Comparison of ENCODE assay signal across 15 cellular contexts in genomic region chr7:30717181-30717580, GRCh38. TPM values are rescaled to one million over a fixed set of nuclear protein-coding genes. Genes with fewer than 3 reads are reported as not detected.
DNase-seq lines count a peak whose midpoint lies in the region; ATAC-seq and TF ChIP-seq lines count a peak whose summit lies in the region.
"Had no signal": no experiment of that assay in that cellular context is flagged by ENCODE, and none has a peak within 500 bp of the region (broad histone marks: within the 10 kb centered on the region; RNA-seq: fewer than 3 reads in every experiment).

No MANE protein-coding gene starts in this region.

- H3K18ac ChIP-seq in H9 (ENCODE audit: insufficient read length, low read depth, low read length), result no peak overlapping the region

- intact Hi-C loops in A673 (cut with micrococcal nuclease; ENCODE audit: unreplicated experiment) (no loop called here), sigmoid colon (cut with DNase I) (no loop called here)

- H3K9me3 Mint-ChIP-seq in H9, result peaks cover 32 to 34% of the 10 kb centered on the region in 2 experiments

- H2BK20ac ChIP-seq in H9 (ENCODE audit: low read depth, low read length, poor library complexity, severe bottlenecking), result no peak overlapping the region

- in situ Hi-C loops in GM13977 (cut with MboI; ENCODE audit: low pct_unique_long_range_greater_than_20kb, low sequenced_read_pairs, unreplicated experiment), result no loop called here

- TF ChIP-seq CTCF in A673 (conservative IDR thresholded peaks at IDR 0.05; ENCODE audit: low read depth, low read length), result 0 out of 2 replicates have a peak, but pooled peaks have one; percentile 13
- TF ChIP-seq CTCF in H9 (conservative IDR thresholded peaks at IDR 0.05), result peak; percentile 55
- no peak for TF ChIP-seq CTCF in RWPE2 (IDR thresholded peaks at IDR 0.05; ENCODE audit: poor library complexity, severe bottlenecking)
- no peak for TF ChIP-seq CTCF in sigmoid colon (IDR thresholded peaks at IDR 0.05)
- no peak for TF ChIP-seq CTCF in GM13977 (IDR thresholded peaks at IDR 0.05; ENCODE audit: extremely low read depth, insufficient read depth, missing control alignments)

- no peak overlapping the region for H3K56ac ChIP-seq in H9 (ENCODE audit: insufficient read length, low read depth, low read length)

- no CpG with 5 or more reads among the region's 2 CpGs for WGBS in H9 (ENCODE audit: extremely low coverage, insufficient read length, low lambda C conversion rate)
- 78 to 79% methylated on average over 2 of the region's 2 CpGs for WGBS in sigmoid colon, 2 donors

- no peak overlapping the region for H2AK5ac ChIP-seq in H9 (ENCODE audit: insufficient read length, low read length)

- H3T11ph ChIP-seq in H9 (ENCODE audit: low read length), result no peak overlapping the region

- no peak overlapping the region for H3K4ac ChIP-seq in H9 (ENCODE audit: low read depth, low read length)

- POLR2A ChIA-PET in A673 (lab: Charles Lee; ENCODE audit: low non-redundant PET), result no interaction called here

- no peak overlapping the region for H3K4me3 ChIP-seq in A673 (ENCODE audit: low read depth, low read length, poor library complexity, severe bottlenecking)
- H3K4me3 ChIP-seq in RWPE2 (ENCODE audit: severe bottlenecking), result no peak overlapping the region
- H3K4me3 ChIP-seq in sigmoid colon, result no peak overlapping the region
- H3K4me3 ChIP-seq: K562, pancreas had no signal

- H3K27ac ChIP-seq in A673 (ENCODE audit: low read depth, low read length, poor library complexity, severe bottlenecking) (no peak overlapping the region), H9 (ENCODE audit: insufficient read length, low read depth, low read length) (no peak overlapping the region), RWPE2 (ENCODE audit: poor library complexity, severe bottlenecking) (no peak overlapping the region), sigmoid colon (peak overlapping the region in 1 of 4 donors; percentile 19)
- H3K27ac ChIP-seq: pancreas had no signal

- H3K27ac Mint-ChIP-seq in H9 (no peak overlapping the region), T-helper 17 cell (no peak overlapping the region)
- H3K27ac Mint-ChIP-seq: T-helper 1 cell treated with Interleukin-12 subunit alpha and Interleukin-12 subunit beta and Interleukin-4 antibody, amounts not matched to agents 30 μg/mL and 1 μg/mL, for 36 hours had no signal

- no peaks in the 10 kb centered on the region for H3K23me2 ChIP-seq in H9 (ENCODE audit: insufficient read length, low read depth, low read length, poor library complexity, severe bottlenecking)

- DNase-seq in A673 (ENCODE audit: low spot score) (peak; percentile 41), H9 (peak; percentile 71), RWPE2 (ENCODE audit: low spot score) (no peak), iPS-NIHi7 (ENCODE audit: extremely low spot score) (peak; percentile 63), sigmoid colon (no peak), T-helper 17 cell (no peak), anterior cingulate cortex (lab: John Stamatoyannopoulos, UW) (no peak), GM13977 (ENCODE audit: low spot score) (no peak)
- DNase-seq: activated CD4-positive, alpha-beta T cell treated with anti-CD3 and anti-CD28 coated beads, Interleukin-2, amount 50 U/mL, for 4 hours; DMS79; NCI-H2081; pancreas; stimulated activated CD8-positive, alpha-beta memory T cell treated with anti-CD3 and anti-CD28 coated beads, Interleukin-4, amount 100 ng/mL, for 48 hours had no signal

- no peak overlapping the region for H3K4me2 ChIP-seq in H9 (ENCODE audit: insufficient read depth, insufficient read length, low read length)

- H3K4me3 Mint-ChIP-seq in H9, result no peak overlapping the region
- no peak overlapping the region for H3K4me3 Mint-ChIP-seq in T-helper 17 cell
- H3K4me3 Mint-ChIP-seq: T-helper 1 cell treated with Interleukin-12 subunit alpha and Interleukin-12 subunit beta and Interleukin-4 antibody, amounts not matched to agents 30 μg/mL and 1 μg/mL, for 36 hours had no signal

- no peak overlapping the region for H3K9ac ChIP-seq in H9 (ENCODE audit: extremely low read depth, insufficient read length, low read length)

- no TSS peak for BruUV-seq in A673 (replicated peaks; lab: Mats Ljungman, UMichigan)

- H4K8ac ChIP-seq in H9 (replicated peaks; ENCODE audit: insufficient read length, low read depth, low read length), result no peak overlapping the region

- no peak overlapping the region for H4K91ac ChIP-seq in H9 (ENCODE audit: insufficient read length, low read depth, low read length)

- no peaks in the 10 kb centered on the region for H3K79me1 ChIP-seq in H9 (ENCODE audit: insufficient read depth, low read depth, low read length, poor library complexity, severe bottlenecking)

- H3K4me1 Mint-ChIP-seq in H9 (peaks cover under 1 to 5% of the 10 kb centered on the region in 2 experiments; a peak in 1 of 4 replicates), T-helper 17 cell (no peaks in the 10 kb centered on the region)

- H3K27me3 Mint-ChIP-seq in H9 (ENCODE audit: low read depth) (peaks cover 19% of the 10 kb centered on the region), T-helper 17 cell (no peaks in the 10 kb centered on the region)

- no peak overlapping the region for H3K23ac ChIP-seq in H9 (ENCODE audit: insufficient read length, low read depth, low read length)

- peaks cover 18 to 25% (median 23%) of the 10 kb centered on the region in 3 experiments for H3K36me3 Mint-ChIP-seq in H9 (ENCODE audit: insufficient read depth in 1 of 3, low read depth in 3 of 3)
- H3K36me3 Mint-ChIP-seq in T-helper 17 cell (ENCODE audit: low read depth), result peaks cover 12% of the 10 kb centered on the region

- H2AFZ ChIP-seq in H9 (ENCODE audit: low read length), result no peak overlapping the region

- no peak overlapping the region for H2BK12ac ChIP-seq in H9 (ENCODE audit: insufficient read length, low read depth, low read length)

- no peak overlapping the region for H4K5ac ChIP-seq in H9 (ENCODE audit: insufficient read length, low read depth, low read length)

- no peaks in the 10 kb centered on the region for H3K4me1 ChIP-seq in A673 (ENCODE audit: insufficient read depth, low read length, poor library complexity, severe bottlenecking)
- H3K4me1 ChIP-seq in H9 (ENCODE audit: insufficient read depth, low read length), result no peaks in the 10 kb centered on the region
- H3K4me1 ChIP-seq in RWPE2 (ENCODE audit: insufficient read depth, poor library complexity, severe bottlenecking), result no peaks in the 10 kb centered on the region
- H3K4me1 ChIP-seq in sigmoid colon, result peaks cover 0 to 8% (median 0%) of the 10 kb centered on the region in 4 donors
- H3K4me1 ChIP-seq: pancreas had no signal

- H3K9me3 ChIP-seq in A673 (ENCODE audit: low read depth, low read length, poor library complexity, severe bottlenecking) (no peaks in the 10 kb centered on the region), H9 (ENCODE audit: control insufficient read depth, low read depth, low read length) (peaks cover 10% of the 10 kb centered on the region), RWPE2 (ENCODE audit: severe bottlenecking) (peaks cover 4% of the 10 kb centered on the region), sigmoid colon (peaks cover 0 to 8% (median 2%) of the 10 kb centered on the region in 4 donors), T-helper 17 cell (ENCODE audit: control insufficient read depth, low read length, poor library complexity, severe bottlenecking) (no peaks in the 10 kb centered on the region)
- H3K9me3 ChIP-seq: pancreas had no signal

- CTCF ChIA-PET in A673 (lab: Charles Lee), result no interaction called here

- H3K36me3 ChIP-seq in A673 (ENCODE audit: insufficient read depth, low read length, poor library complexity, severe bottlenecking), result no peaks in the 10 kb centered on the region
- H3K36me3 ChIP-seq in RWPE2 (ENCODE audit: low read depth), result no peaks in the 10 kb centered on the region
- no peaks in the 10 kb centered on the region for H3K36me3 ChIP-seq in sigmoid colon
- H3K36me3 ChIP-seq: pancreas had no signal

- H4K20me1 ChIP-seq in H9 (ENCODE audit: control insufficient read depth, insufficient read depth, insufficient read length), result no peaks in the 10 kb centered on the region

- H3K79me2 ChIP-seq in H9 (ENCODE audit: insufficient read depth, low read length), result no peaks in the 10 kb centered on the region

- H2BK120ac ChIP-seq in H9 (ENCODE audit: low read depth, low read length, poor library complexity, severe bottlenecking), result no peak overlapping the region

- no peak overlapping the region for H3K14ac ChIP-seq in H9 (ENCODE audit: insufficient read depth, low read length)

- H2BK15ac ChIP-seq in H9 (ENCODE audit: low read depth, low read length), result no peak overlapping the region

- no peak overlapping the region for H2BK5ac ChIP-seq in H9 (ENCODE audit: insufficient read length, low read length)

- no peak for TF ChIP-seq POLR2A in sigmoid colon (IDR thresholded peaks at IDR 0.05)

- peak; percentile 80 for ATAC-seq in RWPE2 (ENCODE audit: low read depth)
- no peak for ATAC-seq in T-helper 17 cell
- ATAC-seq: K562, pancreas had no signal

- H3K27me3 ChIP-seq in A673 (replicated peaks; ENCODE audit: insufficient read depth, low read depth, low read length, poor library complexity) (peaks cover under 1% of the 10 kb centered on the region), H9 (ENCODE audit: insufficient read depth, low read length) (no peaks in the 10 kb centered on the region; the same call in 1 of the 2 replicates), RWPE2 (ENCODE audit: insufficient read depth, poor library complexity, severe bottlenecking) (no peaks in the 10 kb centered on the region), sigmoid colon (no peaks in the 10 kb centered on the region)
- H3K27me3 ChIP-seq: pancreas had no signal

- no peak for TF ChIP-seq EP300 in sigmoid colon (IDR thresholded peaks at IDR 0.05)

RNA-seq across cellular contexts. Expression of gene INMT, which starts 34.8 kb away (rescaled TPM):
- total RNA-seq in A673 (2021) (0.11 and 0.17 TPM in 2 replicates), H9 (2021) (0.59 and 0.70 TPM in 2 replicates), sigmoid colon (10 to 100 TPM in 3 of 4 donors, 1 to 10 TPM in 1; 5.9 to 39.6 (median 21.9) TPM), T-helper 17 cell (1 to 10 TPM in 1 of 2 donors, under 1 TPM in 1; 0.65 to 1.2 TPM)
- polyA plus RNA-seq in sigmoid colon, result 1 to 10 TPM; 3.7 to 9.6 (median 4.1) TPM
- polyA plus RNA-seq: K562 had no signal

RNA-seq across cellular contexts. Expression of gene CRHR2, which starts 34.9 kb away (rescaled TPM):
- not detected in 2 replicates for total RNA-seq in A673 (2021)
- 0.07 and 0.13 TPM in 2 replicates for total RNA-seq in H9 (2021)
- not detected for total RNA-seq in sigmoid colon
- polyA plus RNA-seq in sigmoid colon, result under 1 TPM in 1 of 3 donors, not detected in 2; under 0.01 TPM
- total RNA-seq in T-helper 17 cell, result not detected
- total RNA-seq: K562 had no signal
- polyA plus RNA-seq: K562 had no signal

RNA-seq across cellular contexts. Expression of gene MINDY4, which starts 54.0 kb away (rescaled TPM):
- total RNA-seq in A673 (2021) (3.8 and 4.0 TPM in 2 replicates), H9 (2021) (2.6 and 3.1 TPM in 2 replicates), sigmoid colon (10 to 100 TPM in 2 of 4 donors, 1 to 10 TPM in 2; 9.4 to 26.3 (median 16.0) TPM), T-helper 17 cell (1 to 10 TPM; 1.6 to 1.8 TPM)
- polyA plus RNA-seq in sigmoid colon, result 1 to 10 TPM; 1.2 to 2.3 (median 1.8) TPM

Comparison
In these comparisons a context has a peak if more than half of its experiments do, and no peak if none do; other contexts are left out.
1. DNase-seq: peak in A673 (single experiment), H9 (single experiment) and iPS-NIHi7 (single experiment); none in RWPE2 (single experiment), sigmoid colon (single experiment), T-helper 17 cell (0 of 3), anterior cingulate cortex (0 of 58) and GM13977 (single experiment).
2. CTCF ChIP-seq: peak in A673 (single experiment) and H9 (single experiment); none in RWPE2 (single experiment), sigmoid colon (0 of 4) and GM13977 (single experiment).